Comparison of ENCODE assay signal across 7 cellular contexts in genomic region chr17:80219013-80219776, GRCh38. TPM values are rescaled to one million over a fixed set of nuclear protein-coding genes. Genes with fewer than 3 reads are reported as not detected.
DNase-seq lines count a peak whose midpoint lies in the region; ATAC-seq and TF ChIP-seq lines count a peak whose summit lies in the region.

No MANE protein-coding gene starts in this region.

- DNase-seq in activated CD8-positive, alpha-beta memory T cell treated with anti-CD3 and anti-CD28 coated beads, Interleukin-2, amount 50 U/mL, for 48 hours = peak; percentile 97
- DNase-seq in erythroblast (lab: John Stamatoyannopoulos, UW) = peak; percentile 62 to 67
- DNase-seq in myocyte (ENCODE audit: low read depth) = peak; percentile 89
- DNase-seq in stimulated activated effector memory CD8-positive, alpha-beta T cell treated with anti-CD3 and anti-CD28 coated beads, Interleukin-12 subunit alpha, Interleukin-12 subunit beta, amount 100 ng/mL, for 72 hours (ENCODE audit: low spot score in 2 of 2) = peak; percentile 88 to 97

- H3K9me3 ChIP-seq in OCI-LY1 (ENCODE audit: low read length) = no peaks in the 10 kb centered on the region

- TF ChIP-seq POLR2A in erythroblast (IDR thresholded peaks at IDR 0.05; ENCODE audit: low read length) = no peak

- H3K79me2 ChIP-seq in OCI-LY1 (ENCODE audit: insufficient read depth, low read length) = no peaks in the 10 kb centered on the region

- no peaks in the 10 kb centered on the region; the same call in 1 of the 2 replicates for H3F3A ChIP-seq in OCI-LY1 (ENCODE audit: insufficient read depth, low read length)

- H3K4me1 Mint-ChIP-seq in stimulated activated effector memory CD8-positive, alpha-beta T cell treated with anti-CD3 and anti-CD28 coated beads, Interleukin-12 subunit alpha, Interleukin-12 subunit beta, amount 100 ng/mL, for 72 hours = peaks cover 64% of the 10 kb centered on the region

- H3K36me3 Mint-ChIP-seq in stimulated activated effector memory CD8-positive, alpha-beta T cell treated with anti-CD3 and anti-CD28 coated beads, Interleukin-12 subunit alpha, Interleukin-12 subunit beta, amount 100 ng/mL, for 72 hours = peaks cover 33% of the 10 kb centered on the region

- H3K4me1 ChIP-seq in OCI-LY1 (ENCODE audit: insufficient read depth, low read length, severe bottlenecking) = peaks cover 16% of the 10 kb centered on the region

- H3K9me2 ChIP-seq in OCI-LY1 (ENCODE audit: low read depth, low read length) = no peaks in the 10 kb centered on the region

- H3K4me2 ChIP-seq in OCI-LY1 (ENCODE audit: low read length) = peak overlapping the region; percentile 57; the same call in 1 of the 2 replicates

- H3K36me3 ChIP-seq in OCI-LY1 (ENCODE audit: insufficient read depth, low read length) = no peaks in the 10 kb centered on the region

- H4K20me1 ChIP-seq in OCI-LY1 (ENCODE audit: insufficient read depth, low read length) = no peaks in the 10 kb centered on the region

- peak; percentile 50 for ATAC-seq in GM18868 (IDR thresholded peaks at IDR 0.05; ENCODE audit: unreplicated experiment)
- peak; percentile 40 for ATAC-seq in HG03457 (IDR thresholded peaks at IDR 0.05; ENCODE audit: unreplicated experiment)
- peak; percentile 94 for ATAC-seq in stimulated activated effector memory CD8-positive, alpha-beta T cell treated with anti-CD3 and anti-CD28 coated beads, Interleukin-12 subunit alpha, Interleukin-12 subunit beta, amount 100 ng/mL, for 72 hours

- H3K9me3 Mint-ChIP-seq in stimulated activated effector memory CD8-positive, alpha-beta T cell treated with anti-CD3 and anti-CD28 coated beads, Interleukin-12 subunit alpha, Interleukin-12 subunit beta, amount 100 ng/mL, for 72 hours = no peaks in the 10 kb centered on the region

- H3K9ac ChIP-seq in OCI-LY1 (ENCODE audit: low read length) = no peak overlapping the region

- peak overlapping the region; percentile 50 for H3K4me3 ChIP-seq in OCI-LY1 (ENCODE audit: low read depth, low read length, poor library complexity, severe bottlenecking)

- no peak for TF ChIP-seq CTCF in OCI-LY1 (IDR thresholded peaks at IDR 0.05; ENCODE audit: low read length)

- peak overlapping the region; percentile 97 for H3K27ac Mint-ChIP-seq in stimulated activated effector memory CD8-positive, alpha-beta T cell treated with anti-CD3 and anti-CD28 coated beads, Interleukin-12 subunit alpha, Interleukin-12 subunit beta, amount 100 ng/mL, for 72 hours

- H3K27ac ChIP-seq in OCI-LY1 (ENCODE audit: low read depth, low read length, poor library complexity, severe bottlenecking) = no peak overlapping the region

- H2AFZ ChIP-seq in OCI-LY1 (ENCODE audit: low read length) = no peak overlapping the region

- H3K4me3 Mint-ChIP-seq in stimulated activated effector memory CD8-positive, alpha-beta T cell treated with anti-CD3 and anti-CD28 coated beads, Interleukin-12 subunit alpha, Interleukin-12 subunit beta, amount 100 ng/mL, for 72 hours = peak overlapping the region; percentile 92

- H3K27me3 ChIP-seq in OCI-LY1 (ENCODE audit: insufficient read depth, low read length) = peaks cover 26% of the 10 kb centered on the region; the same call in 1 of the 2 replicates

RNA-seq across cellular contexts. Expression of gene SGSH, which starts 0.9 kb away (rescaled TPM):
- total RNA-seq in myocyte = 17.1 and 17.8 TPM in 2 replicates
- 42.9 TPM for polyA plus RNA-seq in myocyte (2012)

RNA-seq across cellular contexts. Expression of gene SLC26A11, which starts 1.0 kb away (rescaled TPM):
- 10.6 and 13.0 TPM in 2 replicates for total RNA-seq in myocyte
- polyA plus RNA-seq in myocyte (2012) = 13.4 TPM

RNA-seq across cellular contexts. Expression of gene RNF213, which starts 41.5 kb away (rescaled TPM):
- total RNA-seq in myocyte = 39.0 and 48.3 TPM in 2 replicates
- 51.2 TPM for polyA plus RNA-seq in myocyte (2012)

RNA-seq across cellular contexts. Expression of gene CARD14, which starts 49.4 kb away (rescaled TPM):
- total RNA-seq in myocyte = 0.21 and 1.9 TPM in 2 replicates
- polyA plus RNA-seq in myocyte (2012) = 0.47 TPM

Comparison
In these comparisons a context has a peak if more than half of its experiments do, and no peak if none do; other contexts are left out.
1. ATAC-seq: peak in every context shown above with its lines; median percentile 94 in stimulated activated effector memory CD8-positive, alpha-beta T cell treated with anti-CD3 and anti-CD28 coated beads, Interleukin-12 subunit alpha, Interleukin-12 subunit beta, amount 100 ng/mL, for 72 hours; 50 in GM18868; 40 in HG03457.